23 cellular contexts compared by ENCODE assay signal in the genomic region with DNA sequence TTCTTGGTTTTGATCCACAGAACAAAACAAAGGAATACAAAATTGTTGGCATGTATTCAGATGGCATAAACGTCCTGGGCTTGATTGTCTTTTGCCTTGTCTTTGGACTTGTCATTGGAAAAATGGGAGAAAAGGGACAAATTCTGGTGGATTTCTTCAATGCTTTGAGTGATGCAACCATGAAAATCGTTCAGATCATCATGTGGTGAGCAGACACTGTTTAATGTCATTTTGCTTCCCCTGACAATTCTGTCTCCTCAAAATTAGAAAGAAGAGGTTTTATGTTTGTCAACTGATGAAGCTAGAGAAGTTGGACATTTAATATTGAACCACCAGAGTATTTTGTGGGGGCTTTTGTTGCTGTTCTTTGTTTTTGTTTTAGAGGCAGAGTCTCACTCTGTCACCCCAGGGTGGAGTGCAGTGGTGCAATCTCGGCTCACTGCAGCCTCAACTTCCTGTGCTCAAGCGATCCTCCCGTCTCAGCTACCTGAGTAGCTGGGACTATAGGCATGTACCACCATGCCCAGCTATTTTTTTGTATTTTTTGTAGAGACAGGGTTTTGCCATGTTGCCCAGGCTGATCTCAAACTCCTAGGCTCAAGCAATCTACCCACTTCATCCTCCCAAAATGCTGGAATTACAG.
DNase-seq lines count a peak whose midpoint lies in the region; ATAC-seq and TF ChIP-seq lines count a peak whose summit lies in the region.
"Had no signal": no experiment of that assay in that cellular context is flagged by ENCODE, and none has a peak within 500 bp of the region (broad histone marks: within the 10 kb centered on the region; RNA-seq: fewer than 3 reads in every experiment).

No MANE protein-coding gene starts in this region.

- H3F3A ChIP-seq in DOHH2 (ENCODE audit: control insufficient read depth, insufficient read depth) = no peaks in the 10 kb centered on the region

- H3K36me3 ChIP-seq in DOHH2 (ENCODE audit: control insufficient read depth, low read length) = no peaks in the 10 kb centered on the region

- intact Hi-C loops in activated CD4-positive, alpha-beta T cell treated with anti-CD3 and anti-CD28 coated beads for 36 hours (cut with DNase I, micrococcal nuclease) = no loop called here

- H3K27ac Mint-ChIP-seq in activated CD4-positive, alpha-beta T cell treated with anti-CD3 and anti-CD28 coated beads for 36 hours = peak overlapping the region; percentile 8
- H3K27ac Mint-ChIP-seq in activated T-cell treated with anti-CD3 and anti-CD28 coated beads, Interleukin-2, amount 50 U/mL, for 72 hours = peak overlapping the region; percentile 71
- H3K27ac Mint-ChIP-seq: stimulated activated naive B cell treated with anti-CD40 and anti-IgM and Interleukin-4, amounts not matched to agents 10 μg/mL and 1 μg/mL and 100 μg/mL, for 72 hours had no signal

- no peaks in the 10 kb centered on the region for H3K36me3 Mint-ChIP-seq in activated CD4-positive, alpha-beta T cell treated with anti-CD3 and anti-CD28 coated beads for 36 hours (ENCODE audit: low read depth)
- no peaks in the 10 kb centered on the region for H3K36me3 Mint-ChIP-seq in activated T-cell treated with anti-CD3 and anti-CD28 coated beads, Interleukin-2, amount 50 U/mL, for 72 hours (ENCODE audit: insufficient read depth in 2 of 2)
- H3K36me3 Mint-ChIP-seq: stimulated activated naive B cell treated with anti-CD40 and anti-IgM and Interleukin-4, amounts not matched to agents 10 μg/mL and 1 μg/mL and 100 μg/mL, for 72 hours had no signal

- DNase-seq in activated CD4-positive, alpha-beta T cell treated with anti-CD3 and anti-CD28 coated beads for 36 hours = peak; percentile 17
- no peak for DNase-seq in activated CD4-positive, alpha-beta T cell treated with anti-CD3 and anti-CD28 coated beads for 1 hour
- peak; percentile 27 for DNase-seq in activated T-cell treated with anti-CD3 and anti-CD28 coated beads, Interleukin-2, amount 50 U/mL, for 72 hours
- peak; percentile 43 for DNase-seq in epithelial cell of esophagus (ENCODE audit: low read depth)
- DNase-seq: activated effector memory CD4-positive, alpha-beta T cell treated with Interleukin-2 at 50 U/mL for 16 hours; Caco-2; cerebellar nuclear complex; DND-41; heart left ventricle; mammary epithelial cell; NCI-H1105; NCI-H2029 treated with DMSO at 0.1 percent for 48 hours; NCI-H345; psoas muscle; SIG-M5; stimulated activated naive B cell treated with anti-CD40 and anti-IgM and Interleukin-4, amounts not matched to agents 10 μg/mL and 1 μg/mL and 100 μg/mL, for 72 hours had no signal

- peak overlapping the region; percentile 25 for H3K4me2 ChIP-seq in DOHH2 (ENCODE audit: low read length)

- no peak overlapping the region for H3K4me3 ChIP-seq in DOHH2 (ENCODE audit: low read length)
- H3K4me3 ChIP-seq in epithelial cell of esophagus (ENCODE audit: low read length) = no peak overlapping the region
- H3K4me3 ChIP-seq: heart left ventricle, psoas muscle, tibial nerve had no signal

- H4K20me1 ChIP-seq in DOHH2 (ENCODE audit: control insufficient read depth, insufficient read depth, low read depth, low read length) = no peaks in the 10 kb centered on the region

- no peak for TF ChIP-seq POLR2A in GM18505 (IDR thresholded peaks at IDR 0.05; ENCODE audit: borderline replicate concordance, extremely low read depth, insufficient read depth, insufficient read length)

- TF ChIP-seq CTCF in DOHH2 (IDR thresholded peaks at IDR 0.05; ENCODE audit: low read depth, low read length, poor library complexity, severe bottlenecking) (no peak), epithelial cell of esophagus (IDR thresholded peaks at IDR 0.05; ENCODE audit: insufficient read depth, low read depth, low read length, missing control alignments) (no peak)

- H3K4me1 ChIP-seq in DOHH2 (ENCODE audit: control insufficient read depth, low read length) = peaks cover 11% of the 10 kb centered on the region
- H3K4me1 ChIP-seq: Caco-2, heart left ventricle, psoas muscle, tibial nerve had no signal

- H3K9me3 ChIP-seq in DOHH2 (ENCODE audit: control insufficient read depth, insufficient read depth, low read length) = no peaks in the 10 kb centered on the region
- H3K9me3 ChIP-seq: Caco-2, heart left ventricle, psoas muscle, tibial nerve had no signal

- no peak for ATAC-seq in activated CD4-positive, alpha-beta T cell treated with anti-CD3 and anti-CD28 coated beads for 36 hours
- peak; percentile 40 to 63 for ATAC-seq in activated T-cell treated with anti-CD3 and anti-CD28 coated beads, Interleukin-2, amount 50 U/mL, for 72 hours (replicated peaks in 1 of 2)
- ATAC-seq in HG03521 (IDR thresholded peaks at IDR 0.05; ENCODE audit: unreplicated experiment) = no peak
- no peak for ATAC-seq in GM18505 (IDR thresholded peaks at IDR 0.05; ENCODE audit: unreplicated experiment)
- ATAC-seq in GM21381 (IDR thresholded peaks at IDR 0.05; ENCODE audit: unreplicated experiment) = no peak
- ATAC-seq: heart left ventricle; psoas muscle; stimulated activated naive B cell treated with anti-CD40 and anti-IgM and Interleukin-4, amounts not matched to agents 10 μg/mL and 1 μg/mL and 100 μg/mL, for 72 hours had no signal

- POLR2A ChIA-PET in activated CD4-positive, alpha-beta T cell treated with anti-CD3 and anti-CD28 coated beads for 36 hours (lab: Charles Lee) = no interaction called here

- H3K4me1 Mint-ChIP-seq in activated CD4-positive, alpha-beta T cell treated with anti-CD3 and anti-CD28 coated beads for 36 hours = peaks cover 9% of the 10 kb centered on the region
- peaks cover 35% of the 10 kb centered on the region for H3K4me1 Mint-ChIP-seq in activated T-cell treated with anti-CD3 and anti-CD28 coated beads, Interleukin-2, amount 50 U/mL, for 72 hours (ENCODE audit: low read depth)
- H3K4me1 Mint-ChIP-seq: stimulated activated naive B cell treated with anti-CD40 and anti-IgM and Interleukin-4, amounts not matched to agents 10 μg/mL and 1 μg/mL and 100 μg/mL, for 72 hours had no signal

- no peaks in the 10 kb centered on the region for H3K27me3 ChIP-seq in DOHH2 (ENCODE audit: control insufficient read depth, low read length)
- H3K27me3 ChIP-seq: heart left ventricle, tibial nerve had no signal

- CTCF ChIA-PET in activated CD4-positive, alpha-beta T cell treated with anti-CD3 and anti-CD28 coated beads for 36 hours (lab: Charles Lee) = interaction anchor here (1.8 kb wide), 1 partner anchor 13 kb away, joined by 5 read pairs; no protein-coding TSS in a partner anchor

- no peaks in the 10 kb centered on the region for H3K27me3 Mint-ChIP-seq in activated CD4-positive, alpha-beta T cell treated with anti-CD3 and anti-CD28 coated beads for 36 hours
- H3K27me3 Mint-ChIP-seq in activated T-cell treated with anti-CD3 and anti-CD28 coated beads, Interleukin-2, amount 50 U/mL, for 72 hours (ENCODE audit: low read depth) = no peaks in the 10 kb centered on the region

- no peaks in the 10 kb centered on the region for H3K9me3 Mint-ChIP-seq in activated CD4-positive, alpha-beta T cell treated with anti-CD3 and anti-CD28 coated beads for 36 hours (ENCODE audit: low read depth)
- no peaks in the 10 kb centered on the region for H3K9me3 Mint-ChIP-seq in activated T-cell treated with anti-CD3 and anti-CD28 coated beads, Interleukin-2, amount 50 U/mL, for 72 hours
- H3K9me3 Mint-ChIP-seq: stimulated activated naive B cell treated with anti-CD40 and anti-IgM and Interleukin-4, amounts not matched to agents 10 μg/mL and 1 μg/mL and 100 μg/mL, for 72 hours had no signal

- H3K4me3 Mint-ChIP-seq in activated CD4-positive, alpha-beta T cell treated with anti-CD3 and anti-CD28 coated beads for 36 hours = no peak overlapping the region
- peak overlapping the region; percentile 49 to 66 for H3K4me3 Mint-ChIP-seq in activated T-cell treated with anti-CD3 and anti-CD28 coated beads, Interleukin-2, amount 50 U/mL, for 72 hours
- H3K4me3 Mint-ChIP-seq: stimulated activated naive B cell treated with anti-CD40 and anti-IgM and Interleukin-4, amounts not matched to agents 10 μg/mL and 1 μg/mL and 100 μg/mL, for 72 hours had no signal

- H3K9me2 ChIP-seq in DOHH2 (replicated peaks; ENCODE audit: control insufficient read depth, low read length) = no peaks in the 10 kb centered on the region

- H3K27ac ChIP-seq in DOHH2 (ENCODE audit: low read depth, low read length) = no peak overlapping the region
- H3K27ac ChIP-seq: 22Rv1, heart left ventricle, psoas muscle, tibial nerve, VCaP had no signal

- H3K79me2 ChIP-seq in DOHH2 (ENCODE audit: control insufficient read depth, low read length) = no peaks in the 10 kb centered on the region

Comparison
In these comparisons a context has a peak if more than half of its experiments do, and no peak if none do; other contexts are left out.
1. ATAC-seq: peak in activated T-cell treated with anti-CD3 and anti-CD28 coated beads, Interleukin-2, amount 50 U/mL, for 72 hours (2 of 2); none in activated CD4-positive, alpha-beta T cell treated with anti-CD3 and anti-CD28 coated beads for 36 hours (single experiment), HG03521 (single experiment), GM18505 (single experiment) and GM21381 (single experiment).